8 cellular contexts compared by ENCODE assay signal in genomic region chr5:66595877-66596790, GRCh38. TPM values are rescaled to one million over a fixed set of nuclear protein-coding genes. Genes with fewer than 3 reads are reported as not detected.
DNase-seq lines count a peak whose midpoint lies in the region; ATAC-seq lines count a peak whose summit lies in the region.

MAST4 (plus strand) TSS chr5:66596393; CDS start chr5:66596656, 263 bp downstream.

- H3K4me1 ChIP-seq in CD4-positive, CD25-positive, alpha-beta regulatory T cell (ENCODE audit: control insufficient read depth, insufficient read depth, low read length, poor library complexity, severe bottlenecking): peaks cover 17% of the 10 kb centered on the region

- H3K27me3 Mint-ChIP-seq in CD4-positive, CD25-positive, alpha-beta regulatory T cell: peaks cover 50% of the 10 kb centered on the region

- H3K4me3 Mint-ChIP-seq in CD4-positive, CD25-positive, alpha-beta regulatory T cell: peak within 1 kb of the TSS in 3 of 4 donors; percentile 21 to 75 (median 54)

- no peak within 1 kb of the TSS for H3K27ac Mint-ChIP-seq in CD4-positive, CD25-positive, alpha-beta regulatory T cell

- H3K36me3 Mint-ChIP-seq in CD4-positive, CD25-positive, alpha-beta regulatory T cell: no peaks in the 10 kb centered on the region

- H3K27me3 ChIP-seq in CD4-positive, CD25-positive, alpha-beta regulatory T cell (ENCODE audit: control insufficient read depth, insufficient read depth, low read length): peaks cover 27% of the 10 kb centered on the region

- H3K9me3 Mint-ChIP-seq in CD4-positive, CD25-positive, alpha-beta regulatory T cell: peaks cover 0 to 2% (median 0%) of the 10 kb centered on the region in 7 donors

- no peaks in the 10 kb centered on the region for H3K9me3 ChIP-seq in CD4-positive, CD25-positive, alpha-beta regulatory T cell (ENCODE audit: control insufficient read depth in 2 of 2, low read length in 2 of 2)

- no peak within 1 kb of the TSS for H3K27ac ChIP-seq in CD4-positive, CD25-positive, alpha-beta regulatory T cell (ENCODE audit: insufficient read depth, low read length, poor library complexity, severe bottlenecking)

- peak in 2 of 3 donors; percentile 6 to 82 for DNase-seq in CD4-positive, CD25-positive, alpha-beta regulatory T cell
- DNase-seq in NCI-H526 (lab: John Stamatoyannopoulos, UW): peak; percentile 26 to 89
- DNase-seq in activated CD8-positive, alpha-beta memory T cell treated with anti-CD3 and anti-CD28 coated beads for 24 hours: peak; percentile 84
- DNase-seq in epidermal melanocyte (ENCODE audit: insufficient read length, low spot score): peak; percentile 70
- DNase-seq in mesenteric fat pad (ENCODE audit: low spot score): peak; percentile 94
- peak; percentile 29 for DNase-seq in stimulated activated CD8-positive, alpha-beta memory T cell treated with anti-CD3 and anti-CD28 coated beads, Interleukin-15, amount 100 ng/mL, for 24 hours (ENCODE audit: low read depth)

- H3K4me3 ChIP-seq in CD4-positive, CD25-positive, alpha-beta regulatory T cell (ENCODE audit: low read depth, low read length): no peak within 1 kb of the TSS

- H3K4me1 Mint-ChIP-seq in CD4-positive, CD25-positive, alpha-beta regulatory T cell: peaks cover 0 to 25% (median 3%) of the 10 kb centered on the region in 4 donors

- peak; percentile 53 to 58 for ATAC-seq in CD4-positive, CD25-positive, alpha-beta regulatory T cell (ENCODE audit: low read depth in 2 of 2)
- ATAC-seq in GM19438 (IDR thresholded peaks at IDR 0.05; ENCODE audit: low read depth, unreplicated experiment): peak; percentile 98
- peak; percentile 98 for ATAC-seq in HG03521 (IDR thresholded peaks at IDR 0.05; ENCODE audit: unreplicated experiment)

- no peaks in the 10 kb centered on the region for H3K36me3 ChIP-seq in CD4-positive, CD25-positive, alpha-beta regulatory T cell (ENCODE audit: control insufficient read depth, insufficient read depth, low read length)

RNA-seq across cellular contexts. Expression of gene MAST4, which starts in this region (rescaled TPM):
- 54.1 TPM for total RNA-seq in CD4-positive, CD25-positive, alpha-beta regulatory T cell
- 10 to 100 TPM; 11.7 to 14.5 (median 12.2) TPM for polyA plus RNA-seq in CD4-positive, CD25-positive, alpha-beta regulatory T cell
- 45.2 TPM for total RNA-seq in mesenteric fat pad

Comparison
In these comparisons a context has a peak if more than half of its experiments do, and no peak if none do; other contexts are left out.
1. DNase-seq: peak in every context shown above with its lines; median percentile 94 in mesenteric fat pad; 84 in activated CD8-positive, alpha-beta memory T cell treated with anti-CD3 and anti-CD28 coated beads for 24 hours; 70 in epidermal melanocyte; 58 in NCI-H526; 44 in CD4-positive, CD25-positive, alpha-beta regulatory T cell; 29 in stimulated activated CD8-positive, alpha-beta memory T cell treated with anti-CD3 and anti-CD28 coated beads, Interleukin-15, amount 100 ng/mL, for 24 hours.